1 cellular context compared by ENCODE assay signal in genomic region chr9:137551656-137552534, GRCh38.
TF ChIP-seq lines count a peak whose summit lies in the region.

Gene MRPL41, plus strand, starts transcription at chr9:137551879. Its CDS starts 203 bp downstream, at chr9:137552082.

TF ChIP-seq in HepG2, 621 proteins besides CTCF, POLR2A, EP300 and RAD21 (continued from another document):
- TF ChIP-seq ZBTB34 (CRISPR knock-in tag; IDR thresholded peaks at IDR 0.05) (no peak), ZNF781 (CRISPR knock-in tag; IDR thresholded peaks at IDR 0.05; ENCODE audit: borderline replicate concordance, not compliant biosample characterization) (no peak), RARG (CRISPR knock-in tag; IDR thresholded peaks at IDR 0.05; ENCODE audit: low read depth) (no peak), BRD4 (CRISPR knock-in tag; IDR thresholded peaks at IDR 0.05) (no peak), ZNF703 (CRISPR knock-in tag; IDR thresholded peaks at IDR 0.05; ENCODE audit: borderline replicate concordance) (no peak; the same call in 1 of the 2 replicates), PHF8 (CRISPR knock-in tag; IDR thresholded peaks at IDR 0.05) (peak; percentile 59), DMTF1 (CRISPR knock-in tag; IDR thresholded peaks at IDR 0.05) (no peak), ZFYVE20 (CRISPR knock-in tag; IDR thresholded peaks at IDR 0.05; ENCODE audit: borderline replicate concordance, low read depth) (no peak), CERS6 (CRISPR knock-in tag; IDR thresholded peaks at IDR 0.05) (no peak), KAT7 (CRISPR knock-in tag; IDR thresholded peaks at IDR 0.05; ENCODE audit: borderline replicate concordance) (no peak; the same call in 1 of the 2 replicates), ZNF282 (IDR thresholded peaks at IDR 0.05; ENCODE audit: partially characterized antibody) (no peak), ZNF343 (CRISPR knock-in tag; IDR thresholded peaks at IDR 0.05) (no peak; the same call in 1 of the 2 replicates), MXD4 (CRISPR knock-in tag; IDR thresholded peaks at IDR 0.05) (no peak), FOXO1 (CRISPR knock-in tag; IDR thresholded peaks at IDR 0.05) (no peak), POGK (CRISPR knock-in tag; conservative IDR thresholded peaks at IDR 0.05) (peak; percentile 8; the same call in 1 of the 2 replicates), NBN (conservative IDR thresholded peaks at IDR 0.05) (no peak), ARID2 (CRISPR knock-in tag; IDR thresholded peaks at IDR 0.05; ENCODE audit: borderline replicate concordance) (no peak), DPF2 (CRISPR knock-in tag; IDR thresholded peaks at IDR 0.05; ENCODE audit: borderline replicate concordance, low read depth) (no peak), FOXO4 (CRISPR knock-in tag; conservative IDR thresholded peaks at IDR 0.05) (no peak), PLRG1 (conservative IDR thresholded peaks at IDR 0.05) (no peak), DR1 (CRISPR knock-in tag; IDR thresholded peaks at IDR 0.05) (no peak; the same call in 1 of the 2 replicates), PCBP1 (IDR thresholded peaks at IDR 0.05; ENCODE audit: borderline replicate concordance, low read depth, low read length) (no peak), FOXA1 (IDR thresholded peaks at IDR 0.05) (no peak), FOXA1 (CRISPR knock-in tag; IDR thresholded peaks at IDR 0.05) (no peak), NCOA2 (CRISPR knock-in tag; IDR thresholded peaks at IDR 0.05) (no peak), ZZZ3 (CRISPR knock-in tag; IDR thresholded peaks at IDR 0.05; ENCODE audit: borderline replicate concordance) (no peak), SRSF1 (optimal IDR thresholded peaks at IDR 0.05; ENCODE audit: low read depth, low read length) (no peak)
